ENCODE assay signal across 12 cellular contexts in the genomic region with DNA sequence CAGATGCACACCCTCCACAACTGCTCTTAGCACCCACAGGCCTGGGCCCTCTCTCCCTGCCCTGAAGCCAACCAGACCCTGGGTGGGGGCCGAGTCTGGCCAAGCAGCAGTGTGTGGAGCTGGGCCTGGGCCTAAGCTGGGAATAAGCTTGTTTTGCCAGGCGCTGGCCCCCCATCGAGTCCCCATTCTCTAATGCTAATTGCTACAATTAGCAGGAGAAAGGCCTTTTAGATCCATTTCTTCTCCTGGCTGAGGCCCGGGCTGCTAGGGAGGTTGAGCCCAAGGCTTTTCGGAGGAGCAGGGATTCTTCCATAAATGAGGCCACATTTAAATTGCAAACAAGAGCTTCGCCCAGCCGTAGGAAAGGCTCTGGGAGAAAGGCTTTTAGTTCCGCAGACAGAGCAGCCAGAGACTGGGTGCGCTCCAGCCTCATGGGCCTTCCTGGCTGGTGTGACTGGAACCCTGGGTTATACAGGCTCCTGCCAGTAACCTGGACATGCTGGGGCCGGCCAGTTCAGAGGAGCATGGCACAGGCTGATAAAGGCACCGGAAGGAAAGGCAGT. TPM values are rescaled to one million over a fixed set of nuclear protein-coding genes. Genes with fewer than 3 reads are reported as not detected.
DNase-seq lines count a peak whose midpoint lies in the region; FAIRE-seq and TF ChIP-seq lines count a peak whose summit lies in the region.
"Had no signal": no experiment of that assay in that cellular context is flagged by ENCODE, and none has a peak within 500 bp of the region (broad histone marks: within the 10 kb centered on the region; RNA-seq: fewer than 3 reads in every experiment).

No MANE protein-coding gene starts in this region.

- no peak overlapping the region for H3K4ac ChIP-seq in mesendoderm (ENCODE audit: low read depth, low read length)

- no peak overlapping the region for H2BK15ac ChIP-seq in mesendoderm (replicated peaks; ENCODE audit: low read depth)

- H2AK5ac ChIP-seq in mesendoderm (ENCODE audit: low read length) = no peak overlapping the region

- POLR2A ChIA-PET in MCF 10A (lab: Yijun Ruan, JAX) = interaction anchor here (0.7 kb wide), 1 partner anchor 29 kb away, joined by 3 read pairs; no protein-coding TSS in a partner anchor

- H3K27ac ChIP-seq in KMS-11 (no peak overlapping the region), mesendoderm (ENCODE audit: low read depth, low read length) (peak overlapping the region; percentile 54)
- H3K27ac ChIP-seq: neutrophil had no signal

- peak overlapping the region; percentile 50 for H3K56ac ChIP-seq in mesendoderm (ENCODE audit: low read length)

- H2AFZ ChIP-seq in KMS-11 (ENCODE audit: low read depth) = no peak overlapping the region

- H3K9ac ChIP-seq in KMS-11 (no peak overlapping the region), mesendoderm (ENCODE audit: low read length) (peak overlapping the region; percentile 39)

- no peak overlapping the region for H3K27ac Mint-ChIP-seq in MCF 10A (ENCODE audit: low read depth, unreplicated experiment)

- no peak for FAIRE-seq in GM12891 (lab: Jason Lieb, UNC)

- no peaks in the 10 kb centered on the region for H3K79me1 ChIP-seq in mesendoderm (ENCODE audit: low read length)

- H3K27me3 Mint-ChIP-seq in MCF 10A (ENCODE audit: insufficient read depth, unreplicated experiment) = no peaks in the 10 kb centered on the region

- H3K36me3 ChIP-seq in KMS-11 (ENCODE audit: insufficient read depth) (no peaks in the 10 kb centered on the region), mesendoderm (ENCODE audit: control insufficient read depth, insufficient read depth, low read length) (no peaks in the 10 kb centered on the region)
- H3K36me3 ChIP-seq: neutrophil had no signal

- peaks cover 22% of the 10 kb centered on the region for H4K20me1 ChIP-seq in KMS-11 (ENCODE audit: insufficient read depth)

- WGBS in mesendoderm (ENCODE audit: extremely low coverage, insufficient coverage, low lambda C conversion rate) = no CpG with 5 or more reads among the region's 11 CpGs

- H3K18ac ChIP-seq in mesendoderm (ENCODE audit: low read length) = no peak overlapping the region

- CTCF ChIA-PET in MCF 10A (lab: Yijun Ruan, JAX) = interaction anchor here (1.3 to 1.5 kb wide), 4 partner anchors 10 to 195 kb away, joined by 4 to 6 read pairs (median 4); no protein-coding TSS in a partner anchor

- H3K36me3 Mint-ChIP-seq in MCF 10A (ENCODE audit: insufficient read depth, unreplicated experiment) = no peaks in the 10 kb centered on the region

- H3K4me3 ChIP-seq in KMS-11 (IDR thresholded peaks at IDR 0.05; ENCODE audit: insufficient read depth, low read depth, low read length) (no peak overlapping the region), mesendoderm (ENCODE audit: low read length) (no peak overlapping the region)

- no TSS peak for BruUV-seq in MCF 10A (replicated peaks; lab: Mats Ljungman, UMichigan)

- H3K4me2 ChIP-seq in KMS-11 (peak overlapping the region; percentile 4; the same call in 1 of the 2 replicates), mesendoderm (ENCODE audit: low read length) (no peak overlapping the region)

- no peak for TF ChIP-seq POLR2A in GM12891 (IDR thresholded peaks at IDR 0.05; ENCODE audit: low read depth, low read length)

- intact Hi-C loops in MCF 10A (cut with micrococcal nuclease) = loop anchor here (2.0 kb wide), 1 partner anchor 195 kb away; no protein-coding TSS in a partner anchor

- peaks cover 88% of the 10 kb centered on the region for H3K4me1 ChIP-seq in KMS-11 (ENCODE audit: low read depth, poor library complexity, severe bottlenecking)
- peaks cover 19% of the 10 kb centered on the region for H3K4me1 ChIP-seq in mesendoderm (ENCODE audit: control insufficient read depth, low read depth, low read length)

- peak; percentile 59 for DNase-seq in Ammon's horn (ENCODE audit: low spot score)
- DNase-seq in globus pallidus (ENCODE audit: low spot score) = peak; percentile 31
- DNase-seq in mesendoderm = peak; percentile 91
- DNase-seq in MCF 10A (ENCODE audit: unreplicated experiment) = no peak
- DNase-seq in NCI-H446 (lab: John Stamatoyannopoulos, UW) = no peak
- DNase-seq in NCI-H510A (lab: John Stamatoyannopoulos, UW) = no peak
- DNase-seq in GM12891 (ENCODE audit: insufficient read length, low spot score) = no peak
- DNase-seq: erythroblast, Kasumi-1, NCI-H748 treated with DMSO at 0.1 percent for 48 hours had no signal

- no peak overlapping the region for H4K5ac ChIP-seq in mesendoderm (ENCODE audit: low read length)

- H3K4me3 Mint-ChIP-seq in MCF 10A (ENCODE audit: unreplicated experiment) = no peak overlapping the region

- H3K27me3 ChIP-seq in KMS-11 (ENCODE audit: insufficient read depth, low read depth) (no peaks in the 10 kb centered on the region), mesendoderm (ENCODE audit: insufficient read depth, low read length, poor library complexity) (no peaks in the 10 kb centered on the region)
- H3K27me3 ChIP-seq: neutrophil had no signal

- H3K9me3 Mint-ChIP-seq in MCF 10A (ENCODE audit: unreplicated experiment) = no peaks in the 10 kb centered on the region

- no peak overlapping the region for H2BK5ac ChIP-seq in mesendoderm (ENCODE audit: low read length)

- no peak overlapping the region for H3K23ac ChIP-seq in mesendoderm (ENCODE audit: low read length)

- peaks cover 16% of the 10 kb centered on the region for H3K4me1 Mint-ChIP-seq in MCF 10A (ENCODE audit: insufficient read depth, unreplicated experiment)

- TF ChIP-seq CTCF in KMS-11 (conservative IDR thresholded peaks at IDR 0.05; ENCODE audit: low read depth, low read length) (no peak), MCF 10A (IDR thresholded peaks at IDR 0.05; ENCODE audit: unreplicated experiment) (no peak)

- no peak overlapping the region for H2BK120ac ChIP-seq in mesendoderm (ENCODE audit: low read depth, low read length)

- peaks cover 99% of the 10 kb centered on the region for H3K79me2 ChIP-seq in KMS-11 (ENCODE audit: insufficient read depth, low read depth)
- no peaks in the 10 kb centered on the region for H3K79me2 ChIP-seq in mesendoderm (ENCODE audit: control insufficient read depth, insufficient read depth, low read length)

- no peak overlapping the region for H4K8ac ChIP-seq in mesendoderm (ENCODE audit: low read depth, low read length)

TF ChIP-seq in GM12891, 5 proteins besides CTCF, POLR2A, EP300 and RAD21:
- TF ChIP-seq PAX5 (IDR thresholded peaks at IDR 0.05; ENCODE audit: insufficient read depth, low read length, severe bottlenecking) (no peak), POLR2AphosphoS5 (IDR thresholded peaks at IDR 0.05; ENCODE audit: low read depth, low read length) (no peak), SPI1 (IDR thresholded peaks at IDR 0.05; ENCODE audit: low read depth, low read length) (no peak)

RNA-seq across cellular contexts. Expression of a gene that starts 6.4 kb away (rescaled TPM):
- 0.04 TPM for polyA plus RNA-seq in mesendoderm (2013, experiment 1 of 2)
- polyA plus RNA-seq in mesendoderm (2013, experiment 2 of 2) = 0.04 TPM
- total RNA-seq in MCF 10A (2022) = 1.3 and 1.7 TPM in 2 replicates
- polyA plus RNA-seq in GM12891 (2012; ENCODE audit: low read depth, missing spikeins) = 0.10 TPM

Comparison
In these comparisons a context has a peak if more than half of its experiments do, and no peak if none do; other contexts are left out.
1. DNase-seq: peak in Ammon's horn (single experiment), globus pallidus (single experiment) and mesendoderm (single experiment); none in MCF 10A (single experiment), NCI-H446 (0 of 2), NCI-H510A (single experiment) and GM12891 (single experiment).